Comparison of ENCODE assay signal across 11 cellular contexts in the genomic region with DNA sequence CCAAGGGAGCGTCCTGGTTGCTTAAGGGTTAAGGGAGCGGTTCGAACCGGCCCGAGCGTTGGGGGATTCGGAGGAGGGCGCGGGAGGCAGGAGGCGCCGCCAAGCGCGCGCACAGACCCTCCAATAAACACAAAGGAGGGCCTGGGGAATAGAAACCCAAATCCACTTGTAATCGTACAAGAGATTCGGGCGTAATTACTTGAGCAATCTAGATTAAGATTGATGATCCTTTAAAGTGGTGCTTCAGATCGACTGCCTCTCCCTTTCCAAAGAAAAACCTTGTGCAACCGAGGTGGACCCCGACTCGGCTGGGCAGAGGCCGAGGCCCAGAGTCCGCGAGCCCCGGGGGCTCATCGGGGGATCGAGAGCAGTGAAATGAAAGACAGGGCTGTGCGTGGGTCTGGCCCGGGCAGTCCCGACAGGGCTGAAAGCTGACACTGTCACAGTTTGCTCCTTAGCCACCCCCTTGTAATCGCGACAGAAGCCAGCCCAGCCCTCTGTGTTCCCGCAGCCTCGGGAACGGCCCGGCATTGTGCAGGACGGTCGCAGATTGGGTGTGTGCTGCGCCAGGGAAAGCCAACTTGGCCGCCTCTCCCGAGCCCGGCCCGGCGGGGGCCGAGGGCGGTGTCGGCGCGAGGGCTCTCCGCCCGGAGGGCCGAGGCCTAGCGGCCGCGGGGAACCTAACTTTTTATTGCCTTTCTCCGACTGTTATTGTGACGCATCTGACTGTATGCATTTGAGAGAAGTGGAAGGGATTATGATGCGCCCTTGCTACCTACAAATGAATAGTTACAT. TPM values are rescaled to one million over a fixed set of nuclear protein-coding genes. Genes with fewer than 3 reads are reported as not detected.
DNase-seq lines count a peak whose midpoint lies in the region; ATAC-seq and TF ChIP-seq lines count a peak whose summit lies in the region.
"Had no signal": no experiment of that assay in that cellular context is flagged by ENCODE, and none has a peak within 500 bp of the region (broad histone marks: within the 10 kb centered on the region; RNA-seq: fewer than 3 reads in every experiment).

No MANE protein-coding gene starts in this region.

- H3K9ac ChIP-seq in smooth muscle cell (ENCODE audit: low read depth) = no peak overlapping the region

- DNase-seq in M059J (ENCODE audit: low read depth) = peak; percentile 13
- no peak for DNase-seq in coronary artery (ENCODE audit: low spot score)
- DNase-seq in kidney tubule cell (ENCODE audit: low spot score) = peak; percentile 6
- DNase-seq in smooth muscle cell (lab: John Stamatoyannopoulos, UW; ENCODE audit: unreplicated experiment) = no peak
- no peak for DNase-seq in activated T-cell treated with anti-CD3 and anti-CD28 coated beads, Interleukin-2, amount 50 U/mL, for 1 hour
- no peak for DNase-seq in HUDEP-2 (lab: John Stamatoyannopoulos, UW; ENCODE audit: unreplicated experiment in 76 of 76)
- no peak for DNase-seq in OCI-M1 (lab: John Stamatoyannopoulos, UW)
- DNase-seq: activated T-cell treated with anti-CD3 and anti-CD28 coated beads, Interleukin-2, amount 50 U/mL, for 48 hours; NCI-H1694; stimulated activated CD4-positive, alpha-beta T cell treated with anti-CD3 and anti-CD28 coated beads, Interleukin-2, amount 100 ng/mL, for 48 hours had no signal

- H3K36me3 ChIP-seq in smooth muscle cell (ENCODE audit: low read depth) = no peaks in the 10 kb centered on the region

- peak overlapping the region; percentile 87 for H3K4me2 ChIP-seq in smooth muscle cell

- ATAC-seq in GM19463 (IDR thresholded peaks at IDR 0.05; ENCODE audit: unreplicated experiment) = no peak

- H3K27me3 ChIP-seq in smooth muscle cell (ENCODE audit: low read depth) = peaks cover 81% of the 10 kb centered on the region

- H3K79me2 ChIP-seq in smooth muscle cell (ENCODE audit: low read depth) = no peaks in the 10 kb centered on the region

- H3K4me1 ChIP-seq in smooth muscle cell (ENCODE audit: low read depth) = peaks cover 35% of the 10 kb centered on the region

- no peak overlapping the region for H2AFZ ChIP-seq in smooth muscle cell (ENCODE audit: low read depth)

- peak overlapping the region; percentile 70 for H3K4me3 ChIP-seq in coronary artery
- peak overlapping the region; percentile 51 for H3K4me3 ChIP-seq in smooth muscle cell

- H3K9me3 ChIP-seq in smooth muscle cell (replicated peaks; ENCODE audit: low read depth) = no peaks in the 10 kb centered on the region

- H3K27ac ChIP-seq in coronary artery (peak overlapping the region; percentile 51 to 67), smooth muscle cell (ENCODE audit: low read depth) (no peak overlapping the region)

- 2% methylated on average over 58 of the region's 58 CpGs for WGBS in smooth muscle cell (ENCODE audit: low lambda C conversion rate)

- peaks cover 58% of the 10 kb centered on the region for H4K20me1 ChIP-seq in smooth muscle cell (ENCODE audit: low read depth)

- TF ChIP-seq CTCF in coronary artery (IDR thresholded peaks at IDR 0.05) = no peak
- TF ChIP-seq CTCF in smooth muscle cell (IDR thresholded peaks at IDR 0.05; ENCODE audit: borderline replicate concordance, insufficient read depth, poor library complexity, severe bottlenecking) = no peak

- H3F3A ChIP-seq in smooth muscle cell (ENCODE audit: low read depth) = no peaks in the 10 kb centered on the region

RNA-seq across cellular contexts. Expression of a gene that starts 5.6 kb away (rescaled TPM):
- 0.84 and 1.1 TPM in 2 replicates for total RNA-seq in M059J (2014; rRNA removed; shearing (Covaris generic))
- total RNA-seq in smooth muscle cell = 0.09 TPM in 1 of 2 replicates, not detected in the other
- polyA plus RNA-seq in smooth muscle cell = 0.18 and 0.59 TPM in 2 replicates

Comparison
In these comparisons a context has a peak if more than half of its experiments do, and no peak if none do; other contexts are left out.
1. DNase-seq: peak in M059J (single experiment) and kidney tubule cell (single experiment); none in coronary artery (single experiment), smooth muscle cell (single experiment), activated T-cell treated with anti-CD3 and anti-CD28 coated beads, Interleukin-2, amount 50 U/mL, for 1 hour (single experiment), HUDEP-2 (0 of 76) and OCI-M1 (single experiment).